In the genomic region with DNA sequence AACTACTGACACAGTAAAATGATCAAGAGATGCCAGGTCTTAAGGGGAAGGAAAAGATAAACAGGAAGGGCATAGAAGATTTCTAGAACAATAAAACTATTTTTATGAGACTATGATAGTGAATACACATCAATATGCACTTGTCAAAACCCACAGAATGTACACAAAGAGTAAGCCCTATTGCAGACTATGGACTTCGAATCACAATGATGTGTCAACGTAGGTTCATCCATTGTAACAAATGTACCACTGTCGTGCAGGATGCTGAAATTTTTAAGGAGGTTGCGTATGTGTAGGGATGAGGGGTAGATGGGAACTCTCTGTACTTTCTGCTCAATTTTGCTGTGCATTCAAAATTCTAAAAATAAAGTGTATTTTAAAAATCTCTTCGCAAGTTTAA, we compare ENCODE assay signal across 22 cellular contexts.
DNase-seq lines count a peak whose midpoint lies in the region; ATAC-seq, FAIRE-seq and TF ChIP-seq lines count a peak whose summit lies in the region.
"Had no signal": no experiment of that assay in that cellular context is flagged by ENCODE, and none has a peak within 500 bp of the region (broad histone marks: within the 10 kb centered on the region; RNA-seq: fewer than 3 reads in every experiment).

No MANE protein-coding gene starts in this region.

- no peaks in the 10 kb centered on the region for H3K9me3 Mint-ChIP-seq in natural killer cell
- no peaks in the 10 kb centered on the region for H3K9me3 Mint-ChIP-seq in natural killer cell treated with Interleukin-12 subunit alpha and Interleukin-12 subunit beta and Interleukin-15 and Interleukin-18, amount 100 ng/mL, for 72 hours
- H3K9me3 Mint-ChIP-seq: CD4-positive, alpha-beta T cell; HFFc6 had no signal

- no peak overlapping the region for H4K8ac ChIP-seq in mesenchymal stem cell (ENCODE audit: low read length)

- H3K18ac ChIP-seq in mesenchymal stem cell (ENCODE audit: low read depth in 1 of 2, low read length in 2 of 2): no peak overlapping the region

- H3K27me3 ChIP-seq in PC-3 (ENCODE audit: low read length) (no peaks in the 10 kb centered on the region), HepG2 (ENCODE audit: control insufficient read depth in 1 of 2, insufficient read depth in 2 of 2, low read length in 2 of 2) (no peaks in the 10 kb centered on the region), mesenchymal stem cell (ENCODE audit: control insufficient read depth in 1 of 2, insufficient read depth in 1 of 2, low read length in 2 of 2) (no peaks in the 10 kb centered on the region)
- H3K27me3 ChIP-seq: BLaER1 treated with 17β-estradiol and CSF1 and Interleukin-3, amounts not matched to agents 10 nM and 100 nM had no signal

- H3K27me3 Mint-ChIP-seq in natural killer cell (ENCODE audit: low read depth in 2 of 2): no peaks in the 10 kb centered on the region
- no peaks in the 10 kb centered on the region for H3K27me3 Mint-ChIP-seq in natural killer cell treated with Interleukin-12 subunit alpha and Interleukin-12 subunit beta and Interleukin-15 and Interleukin-18, amount 100 ng/mL, for 72 hours
- H3K27me3 Mint-ChIP-seq: B cell; CD4-positive, alpha-beta T cell had no signal

- H3K23ac ChIP-seq in mesenchymal stem cell (ENCODE audit: low read length in 2 of 2): no peak overlapping the region

- H3K9me3 ChIP-seq in PC-3 (ENCODE audit: low read length) (no peaks in the 10 kb centered on the region), HepG2 (ENCODE audit: low read length) (no peaks in the 10 kb centered on the region), mesenchymal stem cell (ENCODE audit: control insufficient read depth, low read length) (no peaks in the 10 kb centered on the region)
- H3K9me3 ChIP-seq: HAP-1 had no signal

- H3K36me3 Mint-ChIP-seq in natural killer cell: no peaks in the 10 kb centered on the region
- peaks cover 8% of the 10 kb centered on the region for H3K36me3 Mint-ChIP-seq in natural killer cell treated with Interleukin-12 subunit alpha and Interleukin-12 subunit beta and Interleukin-15 and Interleukin-18, amount 100 ng/mL, for 72 hours
- H3K36me3 Mint-ChIP-seq: CD14-positive monocyte had no signal

- H3K9ac ChIP-seq in PC-3 (ENCODE audit: low read length) (no peak overlapping the region), HepG2 (ENCODE audit: insufficient read depth, low read depth, low read length) (no peak overlapping the region), mesenchymal stem cell (ENCODE audit: low read length) (no peak overlapping the region)
- H3K9ac ChIP-seq: BLaER1 treated with 17β-estradiol and CSF1 and Interleukin-3, amounts not matched to agents 10 nM and 100 nM had no signal

- peak in 1 of 2 experiments; percentile 51; a peak in 1 of 4 replicates for TF ChIP-seq EP300 in HepG2 (IDR thresholded peaks at IDR 0.05; ENCODE audit: low read depth in 2 of 2, low read length in 2 of 2)
- TF ChIP-seq EP300 in HepG2 (CRISPR knock-in tag; IDR thresholded peaks at IDR 0.05; ENCODE audit: borderline replicate concordance): peak; percentile 27; the same call in 1 of the 2 replicates

- ATAC-seq in natural killer cell (no peak), PC-3 (peak; percentile 90), HepG2 (peak; percentile 59)
- ATAC-seq in natural killer cell treated with Interleukin-12 subunit alpha and Interleukin-12 subunit beta and Interleukin-15 and Interleukin-18, amount 100 ng/mL, for 72 hours: no peak

- H2AK5ac ChIP-seq in mesenchymal stem cell (ENCODE audit: low read length, severe bottlenecking): no peak overlapping the region

- H3K27ac Mint-ChIP-seq in natural killer cell: peak overlapping the region in 1 of 2 donors; percentile 14
- H3K27ac Mint-ChIP-seq in natural killer cell treated with Interleukin-12 subunit alpha and Interleukin-12 subunit beta and Interleukin-15 and Interleukin-18, amount 100 ng/mL, for 72 hours: no peak overlapping the region
- H3K27ac Mint-ChIP-seq: B cell; CD14-positive monocyte; CD4-positive, alpha-beta T cell; HFFc6 had no signal

- H3K14ac ChIP-seq in mesenchymal stem cell (ENCODE audit: low read length in 2 of 2): no peak overlapping the region

- no peak overlapping the region for H3K4ac ChIP-seq in mesenchymal stem cell (ENCODE audit: low read depth in 1 of 2, low read length in 2 of 2)

- peaks cover 23% of the 10 kb centered on the region for H3K79me1 ChIP-seq in mesenchymal stem cell (replicated peaks; ENCODE audit: low read length, poor library complexity, severe bottlenecking)

- H2BK12ac ChIP-seq in mesenchymal stem cell (ENCODE audit: low read length in 2 of 2): no peak overlapping the region

- POLR2A ChIA-PET in PC-3 (lab: Charles Lee; ENCODE audit: unreplicated experiment) (no interaction called here), HepG2 (lab: Yijun Ruan, JAX) (no interaction called here)

- 31% methylated on average over 5 of the region's 5 CpGs for WGBS in HepG2 (ENCODE audit: low lambda C conversion rate)
- 82% methylated on average over 4 of the region's 5 CpGs for WGBS in mesenchymal stem cell

- H3K4me1 ChIP-seq in PC-3 (ENCODE audit: insufficient read depth, low read length) (peaks cover 11% of the 10 kb centered on the region; the same call in 1 of the 2 replicates), HepG2 (ENCODE audit: insufficient read depth, low read length) (peaks cover 5% of the 10 kb centered on the region; the same call in 1 of the 2 replicates), mesenchymal stem cell (ENCODE audit: control insufficient read depth, insufficient read depth, low read depth, low read length) (peaks cover 3% of the 10 kb centered on the region)
- H3K4me1 ChIP-seq: HAP-1 had no signal

- H3K36me3 ChIP-seq in PC-3 (ENCODE audit: low read depth, low read length) (no peaks in the 10 kb centered on the region), HepG2 (replicated peaks in 1 of 2; ENCODE audit: control insufficient read depth in 1 of 2, insufficient read depth in 2 of 2, low read length in 2 of 2) (no peaks in the 10 kb centered on the region), mesenchymal stem cell (ENCODE audit: control insufficient read depth in 1 of 2, insufficient read depth in 2 of 2, low read depth in 1 of 2, low read length in 2 of 2) (peaks cover 0 to 4% of the 10 kb centered on the region in 2 experiments)
- H3K36me3 ChIP-seq: HAP-1 had no signal

- TF ChIP-seq CTCF in natural killer cell (IDR thresholded peaks at IDR 0.05): no peak
- no peak for TF ChIP-seq CTCF in PC-3 (conservative IDR thresholded peaks at IDR 0.05; ENCODE audit: low read depth, low read length)
- no peak for TF ChIP-seq CTCF in HepG2 (CRISPR knock-in tag; IDR thresholded peaks at IDR 0.05)

- no peak overlapping the region for H3K27ac ChIP-seq in PC-3 (ENCODE audit: low read length)
- H3K27ac ChIP-seq in HepG2 (ENCODE audit: extremely low read length, insufficient read depth, low read length): no peak overlapping the region
- no peak overlapping the region for H3K27ac ChIP-seq in mesenchymal stem cell (ENCODE audit: low read length, poor library complexity, severe bottlenecking)
- H3K27ac ChIP-seq: 22Rv1 had no signal

- H3K4me3 Mint-ChIP-seq in natural killer cell: peak overlapping the region; percentile 31
- H3K4me3 Mint-ChIP-seq in natural killer cell treated with Interleukin-12 subunit alpha and Interleukin-12 subunit beta and Interleukin-15 and Interleukin-18, amount 100 ng/mL, for 72 hours: no peak overlapping the region
- H3K4me3 Mint-ChIP-seq: B cell; CD14-positive monocyte; CD4-positive, alpha-beta T cell; HFFc6 had no signal

- TF ChIP-seq POLR2A in HepG2 (IDR thresholded peaks at IDR 0.05; ENCODE audit: insufficient read depth in 1 of 2, low read depth in 2 of 2, low read length in 2 of 2): no peak

- no peaks in the 10 kb centered on the region for H3F3A ChIP-seq in PC-3 (ENCODE audit: low read length, unreplicated experiment)

- no peak overlapping the region for H2BK120ac ChIP-seq in mesenchymal stem cell (ENCODE audit: low read depth, low read length)

- no peaks in the 10 kb centered on the region for H3K9me2 ChIP-seq in PC-3 (replicated peaks; ENCODE audit: low read length)

- H2AFZ ChIP-seq in PC-3 (ENCODE audit: low read length) (no peak overlapping the region), HepG2 (ENCODE audit: low read length) (no peak overlapping the region), mesenchymal stem cell (ENCODE audit: low read depth, low read length) (no peak overlapping the region)

- intact Hi-C loops in natural killer cell (cut with micrococcal nuclease) (no loop called here), PC-3 (cut with micrococcal nuclease) (no loop called here), HepG2 (cut with micrococcal nuclease; ENCODE audit: unreplicated experiment) (no loop called here)

- TF ChIP-seq RAD21 in HepG2 (CRISPR knock-in tag; IDR thresholded peaks at IDR 0.05): no peak

- H3K4me2 ChIP-seq in PC-3 (ENCODE audit: low read length): no peak overlapping the region
- no peak overlapping the region for H3K4me2 ChIP-seq in HepG2 (ENCODE audit: low read depth, low read length)
- H3K4me2 ChIP-seq in mesenchymal stem cell (ENCODE audit: low read length, poor library complexity, severe bottlenecking): no peak overlapping the region

- DNase-seq in natural killer cell (no peak), PC-3 (peak; percentile 53), HepG2 (ENCODE audit: low spot score) (peak; percentile 61), NCI-H2227 (lab: John Stamatoyannopoulos, UW; ENCODE audit: unreplicated experiment) (no peak), mesenchymal stem cell (no peak)
- DNase-seq in natural killer cell treated with Interleukin-12 subunit alpha and Interleukin-12 subunit beta and Interleukin-15 and Interleukin-18, amount 100 ng/mL, for 72 hours (ENCODE audit: low spot score): no peak
- no peak for DNase-seq in stimulated activated CD4-positive, alpha-beta T cell treated with anti-CD3 and anti-CD28 coated beads, Interleukin-12 subunit alpha, Interleukin-12 subunit beta, amount 100 ng/mL, for 4 hours
- DNase-seq: Calu3; CD4-positive, alpha-beta T cell; COR-L47; DMS153; DND-41; GOT3; HFFc6 had no signal

- FAIRE-seq in HepG2 (lab: Jason Lieb, UNC): no peak
- FAIRE-seq: A204.1, G401.6, H54 had no signal

- H3K4me3 ChIP-seq in PC-3 (ENCODE audit: low read length) (no peak overlapping the region), HepG2 (replicated peaks in 1 of 3; ENCODE audit: insufficient read depth in 1 of 3, low read depth in 2 of 3, low read length in 3 of 3) (no peak overlapping the region), mesenchymal stem cell (ENCODE audit: insufficient read depth in 1 of 2, low read depth in 1 of 2, low read length in 2 of 2) (no peak overlapping the region)
- H3K4me3 ChIP-seq: HAP-1 had no signal

- H2BK5ac ChIP-seq in mesenchymal stem cell (ENCODE audit: low read depth, low read length, poor library complexity, severe bottlenecking): no peak overlapping the region

- H3K4me1 Mint-ChIP-seq in natural killer cell: peaks cover 62 to 66% of the 10 kb centered on the region in 2 donors
- H3K4me1 Mint-ChIP-seq in natural killer cell treated with Interleukin-12 subunit alpha and Interleukin-12 subunit beta and Interleukin-15 and Interleukin-18, amount 100 ng/mL, for 72 hours (ENCODE audit: low read depth in 2 of 2): peaks cover 16 to 27% of the 10 kb centered on the region in 2 donors
- H3K4me1 Mint-ChIP-seq: CD14-positive monocyte had no signal

- in situ Hi-C loops in HepG2 (cut with HindIII; ENCODE audit: extremely low pct_ligation_motif_present, low pct_unique_long_range_greater_than_20kb): no loop called here

- H4K20me1 ChIP-seq in PC-3 (ENCODE audit: low read length): no peaks in the 10 kb centered on the region
- no peaks in the 10 kb centered on the region for H4K20me1 ChIP-seq in HepG2 (ENCODE audit: insufficient read depth, low read length)

- H3K79me2 ChIP-seq in PC-3 (ENCODE audit: low read length): no peaks in the 10 kb centered on the region
- H3K79me2 ChIP-seq in HepG2 (ENCODE audit: insufficient read depth, low read length): no peaks in the 10 kb centered on the region

- no peak overlapping the region for H2BK15ac ChIP-seq in mesenchymal stem cell (ENCODE audit: low read depth, poor library complexity, severe bottlenecking)

- CTCF ChIA-PET in PC-3 (lab: Charles Lee): no interaction called here
- CTCF ChIA-PET in HepG2 (lab: Yijun Ruan, JAX; ENCODE audit: low intra/inter-chr PET ratio, low total read pairs): no interaction called here

- no TSS peak for BruUV-seq in PC-3 (replicated peaks; lab: Mats Ljungman, UMichigan)
- BruUV-seq in HepG2 (replicated peaks; lab: Mats Ljungman, UMichigan): no TSS peak

- H4K91ac ChIP-seq in mesenchymal stem cell (ENCODE audit: low read length): no peak overlapping the region

Comparison
In these comparisons a context has a peak if more than half of its experiments do, and no peak if none do; other contexts are left out.
1. ATAC-seq: peak in PC-3 (single experiment) and HepG2 (single experiment); none in natural killer cell (0 of 3) and natural killer cell treated with Interleukin-12 subunit alpha and Interleukin-12 subunit beta and Interleukin-15 and Interleukin-18, amount 100 ng/mL, for 72 hours (0 of 2).
2. DNase-seq: peak in PC-3 (single experiment) and HepG2 (single experiment); none in natural killer cell (single experiment), natural killer cell treated with Interleukin-12 subunit alpha and Interleukin-12 subunit beta and Interleukin-15 and Interleukin-18, amount 100 ng/mL, for 72 hours (single experiment), NCI-H2227 (single experiment), mesenchymal stem cell (single experiment) and stimulated activated CD4-positive, alpha-beta T cell treated with anti-CD3 and anti-CD28 coated beads, Interleukin-12 subunit alpha, Interleukin-12 subunit beta, amount 100 ng/mL, for 4 hours (single experiment).